In the genomic region with DNA sequence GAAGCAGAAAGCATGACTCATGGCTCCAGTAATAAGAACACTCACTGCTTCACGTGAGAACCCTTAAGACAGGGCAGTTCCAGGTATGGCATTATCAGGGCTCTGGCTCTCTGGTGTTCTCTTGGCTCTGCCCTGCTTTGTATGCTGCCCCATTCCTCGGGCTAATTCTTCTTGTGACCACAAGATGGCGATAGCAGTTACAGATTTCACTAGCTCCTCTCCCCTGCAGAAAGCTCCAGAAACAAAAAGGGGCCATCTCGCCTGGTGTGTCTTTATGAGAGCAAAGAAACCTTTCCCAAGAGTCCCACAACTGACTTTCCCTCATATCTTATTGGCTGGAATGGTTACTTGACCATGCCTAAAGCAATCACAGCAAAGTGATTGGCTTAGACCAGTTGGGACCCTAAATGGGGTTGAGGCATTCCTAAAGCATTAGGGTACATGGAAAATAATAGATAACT, we compare ENCODE assay signal across 8 cellular contexts.
DNase-seq lines count a peak whose midpoint lies in the region; ATAC-seq lines count a peak whose summit lies in the region.

No MANE protein-coding gene starts in this region.

- peaks cover 8% of the 10 kb centered on the region for H3K36me3 Mint-ChIP-seq in T-helper 2 cell treated with Interferon-gamma antibody and Interleukin-4, amounts not matched to agents 5 μg/mL and 100 μg/mL, for 36 hours (ENCODE audit: low read depth)

- no peaks in the 10 kb centered on the region for H3K27me3 Mint-ChIP-seq in T-helper 2 cell treated with Interferon-gamma antibody and Interleukin-4, amounts not matched to agents 5 μg/mL and 100 μg/mL, for 36 hours (ENCODE audit: low read depth)

- H3K9me3 Mint-ChIP-seq in T-helper 2 cell treated with Interferon-gamma antibody and Interleukin-4, amounts not matched to agents 5 μg/mL and 100 μg/mL, for 36 hours, result no peaks in the 10 kb centered on the region

- ATAC-seq in GM18498 (IDR thresholded peaks at IDR 0.05; ENCODE audit: unreplicated experiment) (peak; percentile 95), HG02870 (IDR thresholded peaks at IDR 0.05; ENCODE audit: unreplicated experiment) (peak; percentile 92)

- H3K27ac Mint-ChIP-seq in T-helper 2 cell treated with Interferon-gamma antibody and Interleukin-4, amounts not matched to agents 5 μg/mL and 100 μg/mL, for 36 hours, result no peak overlapping the region

- no peak overlapping the region for H3K4me3 Mint-ChIP-seq in T-helper 2 cell treated with Interferon-gamma antibody and Interleukin-4, amounts not matched to agents 5 μg/mL and 100 μg/mL, for 36 hours

- H3K4me1 Mint-ChIP-seq in T-helper 2 cell treated with Interferon-gamma antibody and Interleukin-4, amounts not matched to agents 5 μg/mL and 100 μg/mL, for 36 hours (ENCODE audit: low read depth), result peaks cover 2% of the 10 kb centered on the region

- peak overlapping the region; percentile 49 for H3K27ac ChIP-seq in caudate nucleus (ENCODE audit: low read depth, low read length)

- DNase-seq in AG08395 (ENCODE audit: low spot score) (peak; percentile 81), NCI-H1436 treated with DMSO at 0.1 percent for 48 hours (lab: John Stamatoyannopoulos, UW) (peak; percentile 2), caudate nucleus (lab: John Stamatoyannopoulos, UW) (peak in 40 of 61 donors; percentile 2 to 64 (median 13)), kidney glomerular epithelial cell (lab: John Stamatoyannopoulos, UW) (peak; percentile 57)
- DNase-seq in T-helper 2 cell treated with Interferon-gamma antibody and Interleukin-4, amounts not matched to agents 5 μg/mL and 100 μg/mL, for 36 hours (ENCODE audit: low spot score), result peak; percentile 21
- peak; percentile 29 for DNase-seq in stimulated activated CD4-positive, alpha-beta T cell treated with anti-CD3 and anti-CD28 coated beads, Interleukin-4, amount 100 ng/mL, for 24 hours

Comparison
In these comparisons a context has a peak if more than half of its experiments do, and no peak if none do; other contexts are left out.
1. Peak in every context shown above with its lines: DNase-seq, ATAC-seq and H3K27ac ChIP-seq.
2. DNase-seq: peak in every context shown above with its lines; median percentile 81 in AG08395; 57 in kidney glomerular epithelial cell; 29 in stimulated activated CD4-positive, alpha-beta T cell treated with anti-CD3 and anti-CD28 coated beads, Interleukin-4, amount 100 ng/mL, for 24 hours; 21 in T-helper 2 cell treated with Interferon-gamma antibody and Interleukin-4, amounts not matched to agents 5 μg/mL and 100 μg/mL, for 36 hours; 13 in caudate nucleus; 2 in NCI-H1436 treated with DMSO at 0.1 percent for 48 hours.